Comparison of ENCODE assay signal across 8 cellular contexts in genomic region chr1:145964328-145965118, GRCh38. TPM values are rescaled to one million over a fixed set of nuclear protein-coding genes. Genes with fewer than 3 reads are reported as not detected.
DNase-seq lines count a peak whose midpoint lies in the region; ATAC-seq, FAIRE-seq and TF ChIP-seq lines count a peak whose summit lies in the region.

Gene ANKRD34A (minus strand): TSS chr1:145964575. CDS start chr1:145961759, 2,816 bp downstream.
A gene with protein sequence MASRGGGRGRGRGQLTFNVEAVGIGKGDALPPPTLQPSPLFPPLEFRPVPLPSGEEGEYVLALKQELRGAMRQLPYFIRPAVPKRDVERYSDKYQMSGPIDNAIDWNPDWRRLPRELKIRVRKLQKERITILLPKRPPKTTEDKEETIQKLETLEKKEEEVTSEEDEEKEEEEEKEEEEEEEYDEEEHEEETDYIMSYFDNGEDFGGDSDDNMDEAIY (plus strand): TSS chr1:145964690. CDS start chr1:145974866, 10,176 bp downstream.

- H2AK5ac ChIP-seq in H1 (ENCODE audit: low read depth, low read length) (no peak within 1 kb of the TSS), mesenchymal stem cell (ENCODE audit: low read length, severe bottlenecking) (peak within 1 kb of the TSS; percentile 94)

- H4K20me1 ChIP-seq in H1 (replicated peaks in 1 of 2; ENCODE audit: control insufficient read depth in 1 of 2, insufficient read depth in 2 of 2, low read length in 2 of 2), result peaks cover 0 to 2% of the 10 kb centered on the region in 2 experiments

- CTCF ChIA-PET in H1 (lab: Charles Lee; ENCODE audit: partially characterized antibody), result interaction anchor here (0.5 to 3.6 kb wide), 12 partner anchors 12 to 119 kb away, joined by 3 to 17 read pairs (median 4); partner anchors contain the start of genes NUDT17, PIAS3 and RBM8A

- peak; percentile 93 for ATAC-seq in GM19467 (IDR thresholded peaks at IDR 0.05; ENCODE audit: unreplicated experiment)

- H2BK120ac ChIP-seq in H1 (replicated peaks; ENCODE audit: low read depth, low read length) (no peak within 1 kb of the TSS), mesenchymal stem cell (ENCODE audit: low read depth, low read length) (peak within 1 kb of the TSS; percentile 74)

- TF ChIP-seq EP300 in H1 (IDR thresholded peaks at IDR 0.05; ENCODE audit: borderline replicate concordance in 1 of 2, low read depth in 2 of 2, low read length in 2 of 2), result no peak

- H3K23me2 ChIP-seq in H1 (ENCODE audit: low read depth, low read length), result peaks cover 22% of the 10 kb centered on the region

- no peak within 1 kb of the TSS for H4K91ac ChIP-seq in H1 (replicated peaks; ENCODE audit: insufficient read length, low read length)
- peak within 1 kb of the TSS; percentile 74 for H4K91ac ChIP-seq in mesenchymal stem cell (ENCODE audit: low read length)

- TF ChIP-seq CTCF in H1 (IDR thresholded peaks at IDR 0.05; ENCODE audit: control extremely low read depth in 1 of 3, insufficient read depth in 1 of 3, low read depth in 1 of 3, low read length in 3 of 3), result no peak

- H3K4me2 ChIP-seq in H1 (ENCODE audit: insufficient read depth in 1 of 2, low read depth in 2 of 2, low read length in 2 of 2), result peak within 1 kb of the TSS; percentile 57 to 74
- peak within 1 kb of the TSS; percentile 90 for H3K4me2 ChIP-seq in mesenchymal stem cell (ENCODE audit: low read length, poor library complexity, severe bottlenecking)

- peak; percentile 36 for FAIRE-seq in H1 (lab: Jason Lieb, UNC)

- POLR2A ChIA-PET in H1 (lab: Charles Lee; ENCODE audit: partially characterized antibody), result interaction anchor here (0.8 to 4.1 kb wide), 12 partner anchors 8 to 105 kb away, joined by 3 to 21 read pairs (median 6); partner anchors contain the start of genes PEX11B, PIAS3, RBM8A and TXNIP

- H3K79me1 ChIP-seq in H1 (ENCODE audit: low read depth, low read length), result no peaks in the 10 kb centered on the region
- H3K79me1 ChIP-seq in mesenchymal stem cell (replicated peaks; ENCODE audit: low read length, poor library complexity, severe bottlenecking), result peaks cover 15% of the 10 kb centered on the region

- no peak within 1 kb of the TSS for H2BK20ac ChIP-seq in H1 (ENCODE audit: low read length)

- peaks cover 23 to 41% (median 40%) of the 10 kb centered on the region in 4 experiments for H3K27me3 ChIP-seq in H1 (replicated peaks in 1 of 4; ENCODE audit: control insufficient read depth in 3 of 4, extremely low read depth in 1 of 4, insufficient read depth in 3 of 4, low read length in 3 of 4)
- no peaks in the 10 kb centered on the region for H3K27me3 ChIP-seq in mesenchymal stem cell (ENCODE audit: control insufficient read depth in 1 of 2, insufficient read depth in 1 of 2, low read length in 2 of 2)

- H3K9ac ChIP-seq in H1 (replicated peaks in 1 of 4; ENCODE audit: extremely low read depth in 1 of 4, low read depth in 3 of 4, low read length in 3 of 4), result no peak within 1 kb of the TSS; a peak in 2 of 7 replicates
- H3K9ac ChIP-seq in mesenchymal stem cell (ENCODE audit: low read length), result peak within 1 kb of the TSS; percentile 87

- H3K36me3 ChIP-seq in H1 (ENCODE audit: control insufficient read depth in 2 of 4, insufficient read depth in 4 of 4, low read length in 3 of 4) (no peaks in the 10 kb centered on the region), mesenchymal stem cell (ENCODE audit: control insufficient read depth in 1 of 2, insufficient read depth in 2 of 2, low read depth in 1 of 2, low read length in 2 of 2) (peaks cover 0 to 3% of the 10 kb centered on the region in 2 experiments)

- H3K27ac ChIP-seq in H1 (ENCODE audit: low read depth, low read length), result no peak within 1 kb of the TSS
- H3K27ac ChIP-seq in mesenchymal stem cell (ENCODE audit: low read length, poor library complexity, severe bottlenecking), result peak within 1 kb of the TSS; percentile 93

- DNase-seq in COLO668 (lab: John Stamatoyannopoulos, UW; ENCODE audit: unreplicated experiment) (peak; percentile 94), HPDE6-E6E7 (ENCODE audit: extremely low spot score) (peak; percentile 87), NK-92 (lab: John Stamatoyannopoulos, UW; ENCODE audit: unreplicated experiment) (peak; percentile 24), H1 (ENCODE audit: low read depth in 1 of 2, low spot score in 2 of 2) (peak; percentile 87 to 94), mesenchymal stem cell (peak; percentile 96)
- DNase-seq in activated CD8-positive, alpha-beta memory T cell treated with anti-CD3 and anti-CD28 coated beads for 24 hours, result peak; percentile 94
- DNase-seq in stimulated activated CD8-positive, alpha-beta memory T cell treated with anti-CD3 and anti-CD28 coated beads, Interleukin-12 subunit alpha, Interleukin-12 subunit beta, amount 100 ng/mL, for 24 hours (ENCODE audit: extremely low read depth), result peak; percentile 69

- H2AFZ ChIP-seq in H1 (ENCODE audit: low read length) (peak within 1 kb of the TSS; percentile 73), mesenchymal stem cell (ENCODE audit: low read depth, low read length) (peak within 1 kb of the TSS; percentile 86)

- H2BK5ac ChIP-seq in H1 (ENCODE audit: low read depth, low read length) (no peak within 1 kb of the TSS), mesenchymal stem cell (ENCODE audit: low read depth, low read length, poor library complexity, severe bottlenecking) (peak within 1 kb of the TSS; percentile 88)

- H3K79me2 ChIP-seq in H1 (ENCODE audit: control insufficient read depth in 1 of 2, insufficient read depth in 2 of 2, low read length in 2 of 2), result no peaks in the 10 kb centered on the region

- H3K4me3 ChIP-seq in H1 (ENCODE audit: extremely low read depth in 1 of 4, insufficient read depth in 2 of 4, low read depth in 3 of 4, low read length in 4 of 4) (peak within 1 kb of the TSS; percentile 54 to 81 (median 68)), mesenchymal stem cell (ENCODE audit: insufficient read depth in 1 of 2, low read depth in 1 of 2, low read length in 2 of 2) (peak within 1 kb of the TSS; percentile 76 to 92)

- H4K8ac ChIP-seq in H1 (ENCODE audit: extremely low read depth, insufficient read depth, low read length) (no peak within 1 kb of the TSS), mesenchymal stem cell (ENCODE audit: low read length) (peak within 1 kb of the TSS; percentile 93)

- no peak within 1 kb of the TSS for H4K5ac ChIP-seq in H1 (ENCODE audit: insufficient read length, low read depth, low read length)

- H3K18ac ChIP-seq in H1 (ENCODE audit: extremely low read depth, low read length) (no peak within 1 kb of the TSS), mesenchymal stem cell (ENCODE audit: low read depth in 1 of 2, low read length in 2 of 2) (peak within 1 kb of the TSS; percentile 82 to 91)

- 2% methylated on average over 37 of the region's 37 CpGs; no CpG with 5 or more reads in 1 of the 2 experiments for WGBS in H1 (ENCODE audit: extremely low coverage in 1 of 2, insufficient coverage in 1 of 2, insufficient read length in 1 of 2, insufficient replicate concordance in 2 of 2, low coverage in 1 of 2, low lambda C conversion rate in 2 of 2, missing lambda C conversion rate in 1 of 2), 2 experiments
- WGBS in mesenchymal stem cell, result under 1% methylated on average over 36 of the region's 37 CpGs

- no peak within 1 kb of the TSS for H3K14ac ChIP-seq in H1 (ENCODE audit: insufficient read length)
- no peak within 1 kb of the TSS for H3K14ac ChIP-seq in mesenchymal stem cell (ENCODE audit: low read length in 2 of 2)

- H2BK15ac ChIP-seq in H1 (ENCODE audit: low read length), result no peak within 1 kb of the TSS
- H2BK15ac ChIP-seq in mesenchymal stem cell (ENCODE audit: low read depth, poor library complexity, severe bottlenecking), result peak within 1 kb of the TSS; percentile 60

- no peak within 1 kb of the TSS for H3K56ac ChIP-seq in H1 (replicated peaks; ENCODE audit: insufficient read length, low read depth, low read length)

- H3K9me3 ChIP-seq in H1 (ENCODE audit: insufficient read depth in 2 of 2, low read depth in 1 of 2, low read length in 1 of 2) (no peaks in the 10 kb centered on the region), mesenchymal stem cell (ENCODE audit: control insufficient read depth, low read length) (peaks cover 8% of the 10 kb centered on the region)

- TF ChIP-seq RAD21 in H1 (IDR thresholded peaks at IDR 0.05 in 1 of 2, conservative IDR thresholded peaks at IDR 0.05 in 1 of 2; ENCODE audit: low read depth in 2 of 2, low read length in 2 of 2), result no peak

- H3K4me1 ChIP-seq in H1 (replicated peaks in 1 of 4; ENCODE audit: control insufficient read depth in 3 of 4, insufficient read depth in 4 of 4, low read length in 3 of 4) (peaks cover 0 to 17% (median 11%) of the 10 kb centered on the region in 4 experiments; a peak in 6 of 7 replicates), mesenchymal stem cell (ENCODE audit: control insufficient read depth, insufficient read depth, low read depth, low read length) (peaks cover 26% of the 10 kb centered on the region)

- no peak within 1 kb of the TSS for H3K4ac ChIP-seq in H1 (replicated peaks; ENCODE audit: insufficient read length, low read depth, low read length)
- peak within 1 kb of the TSS; percentile 36 to 81 for H3K4ac ChIP-seq in mesenchymal stem cell (ENCODE audit: low read depth in 1 of 2, low read length in 2 of 2)

- TF ChIP-seq POLR2A in H1 (IDR thresholded peaks at IDR 0.05; ENCODE audit: control extremely low read depth in 1 of 2, low read depth in 2 of 2, low read length in 2 of 2), result peak in 1 of 2 experiments; percentile 75; a peak in 2 of 3 replicates

- no peak within 1 kb of the TSS for H3K23ac ChIP-seq in H1 (ENCODE audit: insufficient read length)
- H3K23ac ChIP-seq in mesenchymal stem cell (ENCODE audit: low read length in 2 of 2), result no peak within 1 kb of the TSS

- H2BK12ac ChIP-seq in H1 (ENCODE audit: low read depth, low read length) (no peak within 1 kb of the TSS), mesenchymal stem cell (ENCODE audit: low read length in 2 of 2) (peak within 1 kb of the TSS in 1 of 2 experiments; percentile 38)

RNA-seq across cellular contexts. Expression of gene ANKRD34A, which starts in this region (rescaled TPM):
- 0.20 and 0.46 TPM in 2 replicates for total RNA-seq in H1 (2021; fragmentation: NEBNext Ultra II Directional; extraction: Animal tissue kit (Norgen Biotek cat#: 25700))
- 0.15 and 0.19 TPM in 2 replicates for polyA plus RNA-seq in H1 (2011; rRNA removed)
- polyA plus RNA-seq in H1 (2011; cell fraction: cytosol; rRNA removed), result 0.10 TPM
- polyA plus RNA-seq in H1 (2011; cell fraction: nucleus; rRNA removed), result 0.33 TPM
- 0.18 to 0.33 TPM (median 0.26 TPM) in 4 replicates for polyA plus RNA-seq in H1 (2012, experiment 1 of 2)
- polyA plus RNA-seq in H1 (2012, experiment 2 of 2), result 0.22 TPM
- 0.08 TPM for polyA plus RNA-seq in H1 (2013, experiment 1 of 2)
- polyA plus RNA-seq in H1 (2013, experiment 2 of 2), result 0.13 TPM
- polyA minus RNA-seq in H1 (2011; rRNA and poly(A)+ RNA removed), result 0.07 and 0.47 TPM in 2 replicates
- not detected for polyA minus RNA-seq in H1 (2011; cell fraction: cytosol; rRNA and poly(A)+ RNA removed)
- polyA minus RNA-seq in H1 (2011; cell fraction: nucleus; rRNA and poly(A)+ RNA removed), result 0.70 TPM
- polyA plus RNA-seq in mesenchymal stem cell (2013, experiment 1 of 2), result 4.4 TPM
- 4.4 TPM for polyA plus RNA-seq in mesenchymal stem cell (2013, experiment 2 of 2)

RNA-seq across cellular contexts. Expression of the second gene that starts in this region (rescaled TPM):
- total RNA-seq in H1 (2021; fragmentation: NEBNext Ultra II Directional; extraction: Animal tissue kit (Norgen Biotek cat#: 25700)), result 2.3 and 3.1 TPM in 2 replicates
- polyA plus RNA-seq in H1 (2011; rRNA removed), result 3.5 and 3.9 TPM in 2 replicates
- polyA plus RNA-seq in H1 (2011; cell fraction: cytosol; rRNA removed), result 5.2 TPM
- 3.2 TPM for polyA plus RNA-seq in H1 (2011; cell fraction: nucleus; rRNA removed)
- polyA plus RNA-seq in H1 (2012, experiment 1 of 2), result 4.7 to 7.1 TPM (median 5.3 TPM) in 4 replicates
- polyA plus RNA-seq in H1 (2012, experiment 2 of 2), result 1.7 TPM
- 4.5 TPM for polyA plus RNA-seq in H1 (2013, experiment 1 of 2)
- 4.8 TPM for polyA plus RNA-seq in H1 (2013, experiment 2 of 2)
- 1.5 and 1.6 TPM in 2 replicates for polyA minus RNA-seq in H1 (2011; rRNA and poly(A)+ RNA removed)
- polyA minus RNA-seq in H1 (2011; cell fraction: cytosol; rRNA and poly(A)+ RNA removed), result 1.5 TPM
- polyA minus RNA-seq in H1 (2011; cell fraction: nucleus; rRNA and poly(A)+ RNA removed), result 2.0 TPM
- polyA plus RNA-seq in mesenchymal stem cell (2013, experiment 1 of 2), result 31.1 TPM
- polyA plus RNA-seq in mesenchymal stem cell (2013, experiment 2 of 2), result 32.3 TPM

Comparison
In these comparisons a context has a peak if more than half of its experiments do, and no peak if none do; other contexts are left out.
1. DNase-seq: peak in every context shown above with its lines; median percentile 96 in mesenchymal stem cell; 94 in COLO668; 94 in activated CD8-positive, alpha-beta memory T cell treated with anti-CD3 and anti-CD28 coated beads for 24 hours; 90 in H1; 87 in HPDE6-E6E7; 69 in stimulated activated CD8-positive, alpha-beta memory T cell treated with anti-CD3 and anti-CD28 coated beads, Interleukin-12 subunit alpha, Interleukin-12 subunit beta, amount 100 ng/mL, for 24 hours; 24 in NK-92.